In the genomic region with DNA sequence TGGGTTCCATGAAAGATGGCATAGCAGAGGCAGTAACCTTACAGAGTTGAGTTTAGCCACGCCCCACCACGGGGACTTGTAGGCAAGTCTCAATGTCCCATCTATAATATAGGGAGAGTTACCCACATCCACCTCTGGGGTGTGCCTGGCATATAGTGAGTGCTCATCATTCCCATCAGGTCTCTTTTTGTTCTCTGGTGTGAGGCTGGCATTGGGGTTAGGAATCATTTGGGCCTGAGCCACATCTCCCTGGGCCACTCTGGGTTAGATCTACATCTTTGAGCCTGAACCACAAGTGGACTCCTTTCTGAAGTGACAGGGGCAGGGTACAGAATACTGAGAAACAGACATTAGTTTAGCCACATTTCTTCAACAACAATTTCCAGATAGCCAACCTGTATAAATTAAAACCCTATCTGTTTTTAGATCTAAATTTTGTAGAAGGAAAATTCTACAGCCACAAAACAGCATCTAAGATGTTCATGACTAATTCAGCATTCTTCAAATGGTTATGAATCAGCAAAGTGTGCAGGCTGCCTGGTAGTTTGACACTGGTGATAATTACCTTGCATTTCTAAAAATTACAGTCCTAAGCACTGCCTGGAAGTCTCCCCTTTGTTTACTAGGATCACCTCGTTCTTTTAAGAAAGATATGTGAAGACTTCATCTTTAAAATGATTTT, we compare ENCODE assay signal across 9 cellular contexts. TPM values are rescaled to one million over a fixed set of nuclear protein-coding genes. Genes with fewer than 3 reads are reported as not detected.
DNase-seq lines count a peak whose midpoint lies in the region; ATAC-seq, FAIRE-seq and TF ChIP-seq lines count a peak whose summit lies in the region.
"Had no signal": no experiment of that assay in that cellular context is flagged by ENCODE, and none has a peak within 500 bp of the region (broad histone marks: within the 10 kb centered on the region; RNA-seq: fewer than 3 reads in every experiment).

No MANE protein-coding gene starts in this region.

- TF ChIP-seq CTCF in choroid plexus epithelial cell (conservative IDR thresholded peaks at IDR 0.05; ENCODE audit: low read depth, low read length), result no peak
- TF ChIP-seq CTCF in D721Med (IDR thresholded peaks at IDR 0.05; ENCODE audit: insufficient read depth, missing control alignments), result no peak

- no peak overlapping the region for H3K4me3 ChIP-seq in choroid plexus epithelial cell (ENCODE audit: low read depth, low read length)

- intact Hi-C loops in cardiac septum (cut with DNase I), result no loop called here

- DNase-seq in stimulated activated CD4-positive, alpha-beta T cell treated with anti-CD3 and anti-CD28 coated beads, Interleukin-15, amount 100 ng/mL, for 24 hours, result peak; percentile 48
- DNase-seq in stimulated activated CD4-positive, alpha-beta T cell treated with anti-CD3 and anti-CD28 coated beads, Interleukin-4, amount 100 ng/mL, for 4 hours, result no peak
- peak; percentile 77 for DNase-seq in RPMI7951 (ENCODE audit: low read depth)
- DNase-seq in choroid plexus epithelial cell (ENCODE audit: low read depth), result peak; percentile 58
- DNase-seq in D721Med (ENCODE audit: insufficient read length, low spot score), result no peak
- DNase-seq in NOMO-1 treated with DMSO at 0.1 percent for 48 hours (lab: John Stamatoyannopoulos, UW; ENCODE audit: unreplicated experiment), result no peak
- no peak for DNase-seq in cardiac septum (ENCODE audit: low spot score)

- no peak for FAIRE-seq in D721Med (lab: Jason Lieb, UNC)
- FAIRE-seq: G401.6 had no signal

- ATAC-seq in HG03108 (IDR thresholded peaks at IDR 0.05; ENCODE audit: unreplicated experiment), result no peak

RNA-seq across cellular contexts. Expression of gene RNF24, which starts 20.1 kb away (rescaled TPM):
- total RNA-seq in RPMI7951 (2014; rRNA removed; shearing (Covaris generic)), result 25.1 and 26.3 TPM in 2 replicates
- 8.5 TPM for total RNA-seq in cardiac septum

Comparison
In these comparisons a context has a peak if more than half of its experiments do, and no peak if none do; other contexts are left out.
1. DNase-seq: peak in stimulated activated CD4-positive, alpha-beta T cell treated with anti-CD3 and anti-CD28 coated beads, Interleukin-15, amount 100 ng/mL, for 24 hours (single experiment), RPMI7951 (single experiment) and choroid plexus epithelial cell (single experiment); none in stimulated activated CD4-positive, alpha-beta T cell treated with anti-CD3 and anti-CD28 coated beads, Interleukin-4, amount 100 ng/mL, for 4 hours (0 of 2), D721Med (single experiment), NOMO-1 treated with DMSO at 0.1 percent for 48 hours (single experiment) and cardiac septum (single experiment).